ENCODE assay signal across 13 cellular contexts in genomic region chr4:15598644-15599043, GRCh38. TPM values are rescaled to one million over a fixed set of nuclear protein-coding genes. Genes with fewer than 3 reads are reported as not detected.
DNase-seq lines count a peak whose midpoint lies in the region; ATAC-seq and TF ChIP-seq lines count a peak whose summit lies in the region.
"Had no signal": no experiment of that assay in that cellular context is flagged by ENCODE, and none has a peak within 500 bp of the region (broad histone marks: within the 10 kb centered on the region; RNA-seq: fewer than 3 reads in every experiment).

No MANE protein-coding gene starts in this region.

- H3K36me3 ChIP-seq in MG63 (0 out of 2 replicates have a peak, but pooled peaks cover 2% of the 10 kb centered on the region), mucosa of descending colon (ENCODE audit: low read depth) (no peaks in the 10 kb centered on the region)

- DNase-seq in AG08396 (ENCODE audit: low spot score) (peak; percentile 6), MG63 (peak; percentile 5), fibroblast of gingiva (ENCODE audit: low read depth) (peak; percentile 38), mucosa of descending colon (no peak)
- no peak for DNase-seq in stimulated activated CD4-positive, alpha-beta T cell treated with anti-CD3 and anti-CD28 coated beads, Interleukin-4, amount 100 ng/mL, for 24 hours
- DNase-seq in activated CD4-positive, alpha-beta T cell treated with anti-CD3 and anti-CD28 coated beads for 36 hours: no peak
- no peak for DNase-seq in activated T-cell treated with anti-CD3 and anti-CD28 coated beads, Interleukin-2, amount 50 U/mL, for 4 hours
- DNase-seq: KG1, NCI-H1048, NCI-H524, PC-9 had no signal

- ATAC-seq in mucosa of descending colon (peak; percentile 26), GM21526 (IDR thresholded peaks at IDR 0.05; ENCODE audit: low FRiP score, unreplicated experiment) (no peak)
- ATAC-seq in activated CD4-positive, alpha-beta T cell treated with anti-CD3 and anti-CD28 coated beads for 36 hours: no peak
- ATAC-seq in activated T-cell treated with anti-CD3 and anti-CD28 coated beads, Interleukin-2, amount 50 U/mL, for 4 hours: no peak
- ATAC-seq: GM23338 had no signal

- H3K9me3 Mint-ChIP-seq in activated CD4-positive, alpha-beta T cell treated with anti-CD3 and anti-CD28 coated beads for 36 hours (ENCODE audit: low read depth): no peaks in the 10 kb centered on the region
- no peaks in the 10 kb centered on the region for H3K9me3 Mint-ChIP-seq in activated T-cell treated with anti-CD3 and anti-CD28 coated beads, Interleukin-2, amount 50 U/mL, for 4 hours
- H3K9me3 Mint-ChIP-seq: GM23338 had no signal

- H3K27me3 ChIP-seq in MG63: no peaks in the 10 kb centered on the region

- H3K9me3 ChIP-seq in MG63 (no peaks in the 10 kb centered on the region), mucosa of descending colon (no peaks in the 10 kb centered on the region)

- intact Hi-C loops in mucosa of descending colon (cut with DNase I, micrococcal nuclease): no loop called here
- intact Hi-C loops in activated CD4-positive, alpha-beta T cell treated with anti-CD3 and anti-CD28 coated beads for 36 hours (cut with DNase I, micrococcal nuclease): no loop called here

- H3K4me3 Mint-ChIP-seq in activated CD4-positive, alpha-beta T cell treated with anti-CD3 and anti-CD28 coated beads for 36 hours: no peak overlapping the region
- no peak overlapping the region for H3K4me3 Mint-ChIP-seq in activated T-cell treated with anti-CD3 and anti-CD28 coated beads, Interleukin-2, amount 50 U/mL, for 4 hours
- H3K4me3 Mint-ChIP-seq: GM23338 had no signal

- CTCF ChIA-PET in activated CD4-positive, alpha-beta T cell treated with anti-CD3 and anti-CD28 coated beads for 36 hours (lab: Charles Lee): interaction anchor here (0.7 to 1.2 kb wide), 3 partner anchors 11 to 176 kb away, joined by 3 to 4 read pairs (median 4); no protein-coding TSS in a partner anchor

- H3K36me3 Mint-ChIP-seq in activated CD4-positive, alpha-beta T cell treated with anti-CD3 and anti-CD28 coated beads for 36 hours (ENCODE audit: low read depth): peaks cover 14% of the 10 kb centered on the region
- H3K36me3 Mint-ChIP-seq in activated T-cell treated with anti-CD3 and anti-CD28 coated beads, Interleukin-2, amount 50 U/mL, for 4 hours (ENCODE audit: insufficient read depth): peaks cover 26% of the 10 kb centered on the region

- no peaks in the 10 kb centered on the region for H3K27me3 Mint-ChIP-seq in activated CD4-positive, alpha-beta T cell treated with anti-CD3 and anti-CD28 coated beads for 36 hours
- H3K27me3 Mint-ChIP-seq in activated T-cell treated with anti-CD3 and anti-CD28 coated beads, Interleukin-2, amount 50 U/mL, for 4 hours (ENCODE audit: low read depth): no peaks in the 10 kb centered on the region

- H3K27ac Mint-ChIP-seq in activated CD4-positive, alpha-beta T cell treated with anti-CD3 and anti-CD28 coated beads for 36 hours: no peak overlapping the region
- H3K27ac Mint-ChIP-seq: GM23338 had no signal

- H3K4me1 ChIP-seq in mucosa of descending colon (ENCODE audit: low read depth): no peaks in the 10 kb centered on the region

- no peaks in the 10 kb centered on the region for H3K4me1 Mint-ChIP-seq in activated CD4-positive, alpha-beta T cell treated with anti-CD3 and anti-CD28 coated beads for 36 hours
- peaks cover 2% of the 10 kb centered on the region for H3K4me1 Mint-ChIP-seq in activated T-cell treated with anti-CD3 and anti-CD28 coated beads, Interleukin-2, amount 50 U/mL, for 4 hours (ENCODE audit: low read depth)
- H3K4me1 Mint-ChIP-seq: GM23338 had no signal

- TF ChIP-seq CTCF in mucosa of descending colon (IDR thresholded peaks at IDR 0.05): no peak

- no peak overlapping the region for H3K4me3 ChIP-seq in MG63
- no peak overlapping the region for H3K4me3 ChIP-seq in mucosa of descending colon
- H3K4me3 ChIP-seq: GM23338, PC-9 had no signal

- POLR2A ChIA-PET in activated CD4-positive, alpha-beta T cell treated with anti-CD3 and anti-CD28 coated beads for 36 hours (lab: Charles Lee): interaction anchor here (0.7 kb wide), 1 partner anchor 50 kb away, joined by 7 read pairs; no protein-coding TSS in a partner anchor

RNA-seq across cellular contexts. Expression of gene FBXL5, which starts 56.5 kb away (rescaled TPM):
- 26.2 and 35.0 TPM in 2 replicates for total RNA-seq in MG63 (2014; rRNA removed; shearing (Covaris generic); ENCODE audit: low replicate concordance)
- total RNA-seq in mucosa of descending colon: 100 to 1,000 TPM in 1 of 3 donors, 10 to 100 TPM in 2; 44.8 to 104 (median 60.4) TPM
- total RNA-seq in activated CD4-positive, alpha-beta T cell treated with anti-CD3 and anti-CD28 coated beads for 36 hours: 10 to 100 TPM; 20.1 to 29.1 TPM
- 10 to 100 TPM; 20.5 to 22.7 (median 22.6) TPM for total RNA-seq in activated T-cell treated with anti-CD3 and anti-CD28 coated beads, Interleukin-2, amount 50 U/mL, for 4 hours

Comparison
In these comparisons a context has a peak if more than half of its experiments do, and no peak if none do; other contexts are left out.
1. DNase-seq: peak in AG08396 (single experiment), MG63 (single experiment) and fibroblast of gingiva (single experiment); none in mucosa of descending colon (0 of 3), stimulated activated CD4-positive, alpha-beta T cell treated with anti-CD3 and anti-CD28 coated beads, Interleukin-4, amount 100 ng/mL, for 24 hours (single experiment), activated CD4-positive, alpha-beta T cell treated with anti-CD3 and anti-CD28 coated beads for 36 hours (single experiment) and activated T-cell treated with anti-CD3 and anti-CD28 coated beads, Interleukin-2, amount 50 U/mL, for 4 hours (single experiment).